In the genomic region with DNA sequence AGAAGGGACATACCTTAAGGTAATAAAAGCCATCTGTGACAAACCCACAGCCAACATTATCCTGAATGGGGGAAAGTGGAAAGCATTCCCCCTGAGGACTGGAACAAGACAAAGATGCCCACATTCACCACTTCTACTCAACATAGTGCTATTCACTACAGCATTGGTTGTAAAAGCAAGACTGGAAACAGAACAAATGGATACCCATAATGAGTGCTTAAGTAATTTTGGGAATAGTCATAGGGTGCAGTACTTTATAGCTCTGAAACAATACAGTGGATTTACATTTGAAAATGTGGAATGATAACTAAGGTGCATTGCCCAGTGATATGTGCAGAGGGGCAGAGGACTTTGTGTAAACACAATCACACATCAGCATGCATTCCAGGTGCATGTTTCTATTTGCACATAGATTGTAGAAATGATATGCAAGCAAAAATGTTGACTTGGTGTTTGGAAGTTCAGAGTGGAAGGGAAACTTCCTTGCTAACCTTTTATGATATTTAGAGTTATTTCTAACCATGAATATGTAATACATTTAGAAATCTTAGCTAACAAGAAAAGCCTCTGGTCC, we compare ENCODE assay signal across 18 cellular contexts.
DNase-seq lines count a peak whose midpoint lies in the region; ATAC-seq and TF ChIP-seq lines count a peak whose summit lies in the region.
"Had no signal": no experiment of that assay in that cellular context is flagged by ENCODE, and none has a peak within 500 bp of the region (broad histone marks: within the 10 kb centered on the region; RNA-seq: fewer than 3 reads in every experiment).

No MANE protein-coding gene starts in this region.

- no peaks in the 10 kb centered on the region for H3K27me3 Mint-ChIP-seq in neural progenitor cell (ENCODE audit: insufficient read depth, low read depth)
- peaks cover 14% of the 10 kb centered on the region for H3K27me3 Mint-ChIP-seq in osteocyte (ENCODE audit: unreplicated experiment)
- H3K27me3 Mint-ChIP-seq: B cell had no signal

- H3K9me2 ChIP-seq in PC-3 (replicated peaks; ENCODE audit: low read length), result no peaks in the 10 kb centered on the region

- no peaks in the 10 kb centered on the region for H3K4me1 ChIP-seq in PC-3 (ENCODE audit: insufficient read depth, low read length)
- no peaks in the 10 kb centered on the region for H3K4me1 ChIP-seq in neural progenitor cell

- H3K9me3 ChIP-seq in PC-3 (ENCODE audit: low read length) (no peaks in the 10 kb centered on the region), neural progenitor cell (ENCODE audit: low read depth) (no peaks in the 10 kb centered on the region)

- H3K9ac ChIP-seq in PC-3 (ENCODE audit: low read length) (no peak overlapping the region), neural progenitor cell (no peak overlapping the region)
- H3K9ac ChIP-seq: BLaER1 treated with 17β-estradiol and CSF1 and Interleukin-3, amounts not matched to agents 10 nM and 100 nM had no signal

- H3K4me2 ChIP-seq in PC-3 (ENCODE audit: low read length), result no peak overlapping the region
- no peak overlapping the region for H3K4me2 ChIP-seq in neural progenitor cell
- H3K4me2 ChIP-seq: BLaER1 treated with 17β-estradiol and CSF1 and Interleukin-3, amounts not matched to agents 10 nM and 100 nM had no signal

- DNase-seq in DMS53 (lab: John Stamatoyannopoulos, UW) (peak; percentile 4), DMS53 treated with DMSO at 0.1 percent for 48 hours (lab: John Stamatoyannopoulos, UW; ENCODE audit: unreplicated experiment) (no peak), NCI-H1930 (lab: John Stamatoyannopoulos, UW) (peak; percentile 8 to 15), PC-3 (peak; percentile 4), neural progenitor cell (ENCODE audit: low spot score) (no peak), osteocyte (ENCODE audit: extremely low spot score, unreplicated experiment) (no peak), SIG-M5 treated with dmso at 0.1 percent for 504 hours (lab: John Stamatoyannopoulos, UW; ENCODE audit: unreplicated experiment) (no peak)
- DNase-seq: Calu3; CD8-positive, alpha-beta T cell; DMS79; GDM1; GOT3; H7; HFFc6 had no signal

- H3K36me3 ChIP-seq in PC-3 (ENCODE audit: low read depth, low read length), result no peaks in the 10 kb centered on the region
- H3K36me3 ChIP-seq in neural progenitor cell, result no peaks in the 10 kb centered on the region
- H3K36me3 ChIP-seq: BLaER1 treated with 17β-estradiol and CSF1 and Interleukin-3, amounts not matched to agents 10 nM and 100 nM had no signal

- TF ChIP-seq CTCF in PC-3 (conservative IDR thresholded peaks at IDR 0.05; ENCODE audit: low read depth, low read length) (no peak), neural progenitor cell (IDR thresholded peaks at IDR 0.05) (no peak), osteocyte (IDR thresholded peaks at IDR 0.05) (no peak)

- H3K27ac ChIP-seq in PC-3 (ENCODE audit: low read length) (no peak overlapping the region), neural progenitor cell (no peak overlapping the region)
- H3K27ac ChIP-seq: BLaER1 treated with 17β-estradiol and CSF1 and Interleukin-3, amounts not matched to agents 10 nM and 100 nM had no signal

- H3K4me3 Mint-ChIP-seq in neural progenitor cell (no peak overlapping the region), osteocyte (ENCODE audit: unreplicated experiment) (no peak overlapping the region)
- H3K4me3 Mint-ChIP-seq: B cell; CD8-positive, alpha-beta T cell; HFFc6 had no signal

- H3K36me3 Mint-ChIP-seq in neural progenitor cell, result no peaks in the 10 kb centered on the region
- no peaks in the 10 kb centered on the region for H3K36me3 Mint-ChIP-seq in osteocyte (ENCODE audit: unreplicated experiment)
- H3K36me3 Mint-ChIP-seq: CD8-positive, alpha-beta T cell had no signal

- POLR2A ChIA-PET in PC-3 (lab: Charles Lee; ENCODE audit: unreplicated experiment), result no interaction called here

- H4K20me1 ChIP-seq in PC-3 (ENCODE audit: low read length), result no peaks in the 10 kb centered on the region
- H4K20me1 ChIP-seq in neural progenitor cell (ENCODE audit: low read depth), result no peaks in the 10 kb centered on the region
- H4K20me1 ChIP-seq: BLaER1 treated with 17β-estradiol and CSF1 and Interleukin-3, amounts not matched to agents 10 nM and 100 nM had no signal

- CTCF ChIA-PET in PC-3 (lab: Charles Lee), result no interaction called here

- no peaks in the 10 kb centered on the region; the same call in 1 of the 2 replicates for H3K27me3 ChIP-seq in PC-3 (ENCODE audit: low read length)
- H3K27me3 ChIP-seq in neural progenitor cell, result no peaks in the 10 kb centered on the region
- H3K27me3 ChIP-seq: BLaER1 treated with 17β-estradiol and CSF1 and Interleukin-3, amounts not matched to agents 10 nM and 100 nM had no signal

- H2AFZ ChIP-seq in PC-3 (ENCODE audit: low read length), result no peak overlapping the region
- H2AFZ ChIP-seq in neural progenitor cell (replicated peaks), result no peak overlapping the region

- ATAC-seq in PC-3, result no peak
- no peak for ATAC-seq in HG03469 (IDR thresholded peaks at IDR 0.05; ENCODE audit: unreplicated experiment)
- ATAC-seq: CD8-positive, alpha-beta T cell; HCT116 had no signal

- BruUV-seq in PC-3 (replicated peaks; lab: Mats Ljungman, UMichigan), result no TSS peak

- no peaks in the 10 kb centered on the region for H3F3A ChIP-seq in PC-3 (ENCODE audit: low read length, unreplicated experiment)
- H3F3A ChIP-seq in neural progenitor cell (ENCODE audit: low read depth), result no peaks in the 10 kb centered on the region

- intact Hi-C loops in PC-3 (cut with micrococcal nuclease), result no loop called here

- no peaks in the 10 kb centered on the region for H3K79me2 ChIP-seq in PC-3 (ENCODE audit: low read length)
- no peaks in the 10 kb centered on the region for H3K79me2 ChIP-seq in neural progenitor cell (ENCODE audit: low read depth)

- H3K4me1 Mint-ChIP-seq in neural progenitor cell (peaks cover 11% of the 10 kb centered on the region), osteocyte (ENCODE audit: unreplicated experiment) (peaks cover 4% of the 10 kb centered on the region)

- H3K4me3 ChIP-seq in PC-3 (ENCODE audit: low read length), result no peak overlapping the region
- H3K4me3 ChIP-seq in neural progenitor cell, result no peak overlapping the region
- H3K4me3 ChIP-seq: BLaER1 treated with 17β-estradiol and CSF1 and Interleukin-3, amounts not matched to agents 10 nM and 100 nM had no signal

- H3K27ac Mint-ChIP-seq in neural progenitor cell, result peak overlapping the region; percentile 9
- no peak overlapping the region for H3K27ac Mint-ChIP-seq in osteocyte (ENCODE audit: unreplicated experiment)
- H3K27ac Mint-ChIP-seq: B cell; CD8-positive, alpha-beta T cell; HFFc6 had no signal

- no peaks in the 10 kb centered on the region for H3K9me3 Mint-ChIP-seq in neural progenitor cell
- no peaks in the 10 kb centered on the region for H3K9me3 Mint-ChIP-seq in osteocyte (ENCODE audit: unreplicated experiment)
- H3K9me3 Mint-ChIP-seq: CD8-positive, alpha-beta T cell; HFFc6 had no signal

Comparison
In these comparisons a context has a peak if more than half of its experiments do, and no peak if none do; other contexts are left out.
1. DNase-seq: peak in DMS53 (single experiment), NCI-H1930 (2 of 2) and PC-3 (single experiment); none in DMS53 treated with DMSO at 0.1 percent for 48 hours (single experiment), neural progenitor cell (single experiment), osteocyte (single experiment) and SIG-M5 treated with dmso at 0.1 percent for 504 hours (single experiment).